ENCODE assay signal across 8 cellular contexts in the genomic region with DNA sequence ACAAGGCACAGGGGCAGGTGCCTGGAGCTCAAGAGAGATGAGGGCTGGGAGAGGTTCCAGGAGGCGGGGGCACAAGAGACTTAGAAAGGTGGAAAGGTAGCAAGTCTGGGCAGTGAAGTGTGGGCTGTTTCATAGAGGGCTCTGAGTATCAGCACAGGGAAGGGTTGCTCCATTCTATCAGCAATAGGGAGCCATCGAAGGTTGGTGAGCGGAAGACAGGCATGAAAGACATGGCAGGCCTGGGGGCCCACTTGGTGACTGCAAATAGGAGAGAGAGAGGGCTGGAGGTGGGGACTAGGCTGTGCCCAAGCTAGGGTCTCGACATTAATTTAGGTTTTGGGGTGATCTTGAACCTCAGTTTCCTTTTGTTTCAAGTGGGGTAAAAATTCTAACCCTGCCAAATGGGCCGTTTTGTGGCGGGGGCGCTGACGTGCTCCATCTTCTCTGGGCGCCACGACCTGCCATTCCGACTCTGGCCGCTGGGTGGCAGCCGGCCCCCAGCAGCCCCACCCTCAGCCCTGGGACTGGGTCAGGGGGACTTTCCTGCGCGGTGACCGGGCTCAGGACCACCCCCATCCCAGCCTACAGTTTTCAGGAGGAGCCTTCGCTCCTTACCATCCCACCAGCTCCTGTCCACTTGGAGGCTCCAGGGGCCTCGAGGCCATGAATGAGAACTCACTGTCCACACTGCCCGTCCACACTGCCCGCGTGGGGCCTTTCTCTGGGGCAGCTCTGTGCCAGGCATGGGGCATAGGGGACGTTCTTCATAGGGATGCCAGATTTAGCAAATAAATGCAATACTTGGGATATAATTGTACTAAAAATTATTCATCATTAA. TPM values are rescaled to one million over a fixed set of nuclear protein-coding genes. Genes with fewer than 3 reads are reported as not detected.
A peak's percentile ranks its signal among the peaks of the same experiment; 100 is the strongest.
DNase-seq lines count a peak whose midpoint lies in the region; ATAC-seq and TF ChIP-seq lines count a peak whose summit lies in the region.

No MANE protein-coding gene starts in this region.

- H3K36me3 ChIP-seq in GM06990 (ENCODE audit: control insufficient read depth, insufficient read depth, low read length): no peaks in the 10 kb centered on the region

- ATAC-seq in effector memory CD8-positive, alpha-beta T cell (replicated peaks): peak; percentile 64
- ATAC-seq in HG03442 (IDR thresholded peaks at IDR 0.05; ENCODE audit: unreplicated experiment) (no peak), GM19463 (IDR thresholded peaks at IDR 0.05; ENCODE audit: unreplicated experiment) (no peak)

- H3K4me1 Mint-ChIP-seq in activated CD4-positive, alpha-beta memory T cell treated with anti-CD3 and anti-CD28 coated beads, Interleukin-2, amount 10 ng/mL, durations not matched to agents 7 days and 5 days: no peaks in the 10 kb centered on the region
- peaks cover 0 to 5% of the 10 kb centered on the region in 2 donors for H3K4me1 Mint-ChIP-seq in effector memory CD8-positive, alpha-beta T cell (ENCODE audit: low read depth in 2 of 2)

- no peak overlapping the region for H3K27ac Mint-ChIP-seq in activated CD4-positive, alpha-beta memory T cell treated with anti-CD3 and anti-CD28 coated beads, Interleukin-2, amount 10 ng/mL, durations not matched to agents 7 days and 5 days
- H3K27ac Mint-ChIP-seq in effector memory CD8-positive, alpha-beta T cell: peak overlapping the region in 1 of 2 donors; percentile 68

- no peak overlapping the region for H3K4me3 ChIP-seq in GM06990 (replicated peaks; ENCODE audit: low read depth, low read length)

- CTCF ChIA-PET in activated CD4-positive, alpha-beta memory T cell treated with anti-CD3 and anti-CD28 coated beads, Interleukin-2, amount 10 ng/mL, durations not matched to agents 7 days and 5 days (lab: Charles Lee): interaction anchor here (0.7 to 2.0 kb wide), 5 partner anchors 9 to 360 kb away, joined by 3 to 6 read pairs (median 5); no protein-coding TSS in a partner anchor

- H3K4me3 Mint-ChIP-seq in activated CD4-positive, alpha-beta memory T cell treated with anti-CD3 and anti-CD28 coated beads, Interleukin-2, amount 10 ng/mL, durations not matched to agents 7 days and 5 days: no peak overlapping the region
- H3K4me3 Mint-ChIP-seq in effector memory CD8-positive, alpha-beta T cell: no peak overlapping the region

- H3K36me3 Mint-ChIP-seq in activated CD4-positive, alpha-beta memory T cell treated with anti-CD3 and anti-CD28 coated beads, Interleukin-2, amount 10 ng/mL, durations not matched to agents 7 days and 5 days (ENCODE audit: low read depth): no peaks in the 10 kb centered on the region
- H3K36me3 Mint-ChIP-seq in effector memory CD8-positive, alpha-beta T cell (ENCODE audit: insufficient read depth): no peaks in the 10 kb centered on the region

- H3K27me3 Mint-ChIP-seq in activated CD4-positive, alpha-beta memory T cell treated with anti-CD3 and anti-CD28 coated beads, Interleukin-2, amount 10 ng/mL, durations not matched to agents 7 days and 5 days: peaks cover 2% of the 10 kb centered on the region
- H3K27me3 Mint-ChIP-seq in effector memory CD8-positive, alpha-beta T cell: peaks cover 12 to 29% of the 10 kb centered on the region in 2 donors

- TF ChIP-seq CTCF in GM06990 (IDR thresholded peaks at IDR 0.05; ENCODE audit: insufficient read depth, low read length, poor library complexity, severe bottlenecking): peak; percentile 96

- H3K9me3 Mint-ChIP-seq in activated CD4-positive, alpha-beta memory T cell treated with anti-CD3 and anti-CD28 coated beads, Interleukin-2, amount 10 ng/mL, durations not matched to agents 7 days and 5 days: no peaks in the 10 kb centered on the region
- no peaks in the 10 kb centered on the region for H3K9me3 Mint-ChIP-seq in effector memory CD8-positive, alpha-beta T cell

- POLR2A ChIA-PET in activated CD4-positive, alpha-beta memory T cell treated with anti-CD3 and anti-CD28 coated beads, Interleukin-2, amount 10 ng/mL, durations not matched to agents 7 days and 5 days (lab: Charles Lee): no interaction called here

- H3K27me3 ChIP-seq in GM06990 (replicated peaks; ENCODE audit: control insufficient read depth, insufficient read depth, low read length): peaks cover under 1% of the 10 kb centered on the region

- DNase-seq in GM06990 (ENCODE audit: extremely low read depth, insufficient read length) (peak; percentile 36), M059J (ENCODE audit: low read depth) (peak; percentile 10), mucosa of gallbladder (ENCODE audit: low spot score) (peak; percentile 40)
- DNase-seq in activated CD4-positive, alpha-beta memory T cell treated with anti-CD3 and anti-CD28 coated beads, Interleukin-2, amount 10 ng/mL, durations not matched to agents 7 days and 5 days: peak; percentile 55
- peak; percentile 42 to 60 (median 54) for DNase-seq in effector memory CD8-positive, alpha-beta T cell
- peak; percentile 9 for DNase-seq in stimulated activated naive CD4-positive, alpha-beta T cell treated with Interleukin-2 at 50 U/mL for 16 hours (lab: John Stamatoyannopoulos, UW)

RNA-seq across cellular contexts. Expression of a gene that starts 37.2 kb away (rescaled TPM):
- 34.3 and 36.3 TPM in 2 replicates for total RNA-seq in M059J (2014; rRNA removed; shearing (Covaris generic))
- 10 to 100 TPM; 37.2 to 38.6 TPM for total RNA-seq in activated CD4-positive, alpha-beta memory T cell treated with anti-CD3 and anti-CD28 coated beads, Interleukin-2, amount 10 ng/mL, durations not matched to agents 7 days and 5 days
- 142 TPM for total RNA-seq in mucosa of gallbladder
